In genomic region chr7:24349339-24349738, GRCh38 we compare ENCODE assay signal across 1 cellular context.
TF ChIP-seq lines count a peak whose summit lies in the region.

No MANE protein-coding gene starts in this region.

TF ChIP-seq in SK-N-SH, 30 proteins besides CTCF, POLR2A, EP300 and RAD21 (continued from another document):
- no peak for TF ChIP-seq FOXJ3 (CRISPR knock-in tag; IDR thresholded peaks at IDR 0.05)
- no peak for TF ChIP-seq SMC3 (IDR thresholded peaks at IDR 0.05; ENCODE audit: low read depth, low read length)
- no peak for TF ChIP-seq RFX5 (IDR thresholded peaks at IDR 0.05; ENCODE audit: low read length)
- TF ChIP-seq, protein P1, sequence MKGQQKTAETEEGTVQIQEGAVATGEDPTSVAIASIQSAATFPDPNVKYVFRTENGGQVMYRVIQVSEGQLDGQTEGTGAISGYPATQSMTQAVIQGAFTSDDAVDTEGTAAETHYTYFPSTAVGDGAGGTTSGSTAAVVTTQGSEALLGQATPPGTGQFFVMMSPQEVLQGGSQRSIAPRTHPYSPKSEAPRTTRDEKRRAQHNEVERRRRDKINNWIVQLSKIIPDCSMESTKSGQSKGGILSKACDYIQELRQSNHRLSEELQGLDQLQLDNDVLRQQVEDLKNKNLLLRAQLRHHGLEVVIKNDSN (IDR thresholded peaks at IDR 0.05; ENCODE audit: borderline replicate concordance, low read depth), result no peak
- TF ChIP-seq RXRA (IDR thresholded peaks at IDR 0.05; ENCODE audit: borderline replicate concordance, low read depth), result no peak
- no peak for TF ChIP-seq TCF12 (IDR thresholded peaks at IDR 0.05)
- no peak for TF ChIP-seq TAF1 (IDR thresholded peaks at IDR 0.05; ENCODE audit: borderline replicate concordance, low read depth, low read length)
- TF ChIP-seq YY1 (IDR thresholded peaks at IDR 0.05; ENCODE audit: low read depth), result no peak
- TF ChIP-seq TEAD4 (IDR thresholded peaks at IDR 0.05; ENCODE audit: borderline replicate concordance, insufficient read depth), result no peak
- TF ChIP-seq CHD2 (IDR thresholded peaks at IDR 0.05; ENCODE audit: low read length, partially characterized antibody), result no peak
- no peak for TF ChIP-seq ELF1 (IDR thresholded peaks at IDR 0.05)
- TF ChIP-seq ZBTB33 (IDR thresholded peaks at IDR 0.05; ENCODE audit: borderline replicate concordance, low read depth), result no peak
- TF ChIP-seq PBX3 (IDR thresholded peaks at IDR 0.05), result no peak
